1 cellular context compared by ENCODE assay signal in the genomic region with DNA sequence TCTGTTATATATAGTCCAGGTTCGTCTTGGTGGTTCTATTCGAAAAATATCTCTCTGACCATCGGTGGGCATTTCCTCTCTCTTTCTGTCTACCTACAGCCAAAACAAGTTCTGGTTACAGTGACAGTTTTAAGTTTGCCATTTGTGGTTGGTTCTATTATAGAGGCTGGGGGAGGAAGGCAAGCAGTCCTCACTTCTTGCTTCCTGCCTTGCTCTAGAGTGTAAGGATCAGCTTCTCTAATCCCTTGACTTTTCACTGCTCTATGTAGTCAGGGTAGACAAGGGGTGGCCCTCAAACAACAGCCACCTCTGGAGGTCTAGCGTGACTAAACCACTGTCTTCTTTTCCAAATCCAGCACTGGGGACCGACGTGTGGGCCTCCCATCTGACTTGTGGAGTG.
TF ChIP-seq lines count a peak whose summit lies in the region.

No MANE protein-coding gene starts in this region.

TF ChIP-seq in K562, 482 proteins besides CTCF, POLR2A, EP300 and RAD21 (continued from another document and continues in another):
- TF ChIP-seq ZBTB33 (CRISPR knock-in tag; IDR thresholded peaks at IDR 0.05) (no peak), HMGN3 (IDR thresholded peaks at IDR 0.05; ENCODE audit: borderline replicate concordance, extremely low read depth, insufficient read length, low read depth, low read length) (no peak), ZNF583 (CRISPR knock-in tag; IDR thresholded peaks at IDR 0.05) (no peak), ZNF263 (CRISPR knock-in tag; IDR thresholded peaks at IDR 0.05; ENCODE audit: borderline replicate concordance) (peak; percentile 55; the same call in 1 of the 2 replicates), ZNF586 (CRISPR knock-in tag; conservative IDR thresholded peaks at IDR 0.05) (no peak), GABPB2 (CRISPR knock-in tag; conservative IDR thresholded peaks at IDR 0.05) (no peak), ZNF699 (CRISPR knock-in tag; IDR thresholded peaks at IDR 0.05; ENCODE audit: insufficient replicate concordance) (no peak), PCBP1 (IDR thresholded peaks at IDR 0.05; ENCODE audit: low read depth, low read length, poor library complexity, severe bottlenecking) (no peak), TBL1XR1 (IDR thresholded peaks at IDR 0.05; ENCODE audit: low read length in 2 of 2) (no peak), SLC30A9 (CRISPR knock-in tag; IDR thresholded peaks at IDR 0.05) (no peak), MCM5 (IDR thresholded peaks at IDR 0.05; ENCODE audit: low read depth) (no peak), ZSCAN32 (CRISPR knock-in tag; IDR thresholded peaks at IDR 0.05) (no peak), ELF2 (CRISPR knock-in tag; IDR thresholded peaks at IDR 0.05) (no peak), ZNF707 (CRISPR knock-in tag; conservative IDR thresholded peaks at IDR 0.05) (no peak), SMAD2 (IDR thresholded peaks at IDR 0.05; ENCODE audit: low read depth, low read length) (no peak), NFRKB (IDR thresholded peaks at IDR 0.05; ENCODE audit: low read depth) (no peak), MITF (IDR thresholded peaks at IDR 0.05) (no peak), STAT5B (CRISPR knock-in tag; IDR thresholded peaks at IDR 0.05) (no peak), RBFOX2 (IDR thresholded peaks at IDR 0.05; ENCODE audit: low read depth, low read length) (no peak), ZNF282 (CRISPR knock-in tag; IDR thresholded peaks at IDR 0.05) (no peak), CCAR2 (IDR thresholded peaks at IDR 0.05; ENCODE audit: low read depth, low read length) (no peak), ZNF644 (tag; IDR thresholded peaks at IDR 0.05; ENCODE audit: low read depth) (no peak), ZFX (CRISPR knock-in tag; IDR thresholded peaks at IDR 0.05) (no peak), NFATC3 (IDR thresholded peaks at IDR 0.05) (no peak), RBM34 (IDR thresholded peaks at IDR 0.05; ENCODE audit: borderline replicate concordance, insufficient read depth, low read length) (no peak), TAL1 (IDR thresholded peaks at IDR 0.05) (no peak), MXI1 (IDR thresholded peaks at IDR 0.05; ENCODE audit: low read depth, low read length) (no peak), ZNF24 (IDR thresholded peaks at IDR 0.05) (no peak), ZFP30 (CRISPR knock-in tag; IDR thresholded peaks at IDR 0.05; ENCODE audit: borderline replicate concordance) (no peak), ATF1 (CRISPR knock-in tag; IDR thresholded peaks at IDR 0.05) (no peak), ATF1 (tag; IDR thresholded peaks at IDR 0.05) (0 out of 2 replicates have a peak, but pooled peaks have one; percentile 15), FOS (IDR thresholded peaks at IDR 0.05; ENCODE audit: extremely low read depth, insufficient read length) (no peak), ZNF785 (CRISPR knock-in tag; IDR thresholded peaks at IDR 0.05) (no peak), FOXK1 (CRISPR knock-in tag; IDR thresholded peaks at IDR 0.05; ENCODE audit: borderline replicate concordance) (no peak), MBD2 (IDR thresholded peaks at IDR 0.05; ENCODE audit: borderline replicate concordance, low read depth) (no peak; the same call in 1 of the 2 replicates), MCM7 (IDR thresholded peaks at IDR 0.05) (no peak), ZNF449 (CRISPR knock-in tag; IDR thresholded peaks at IDR 0.05) (no peak), MAZ (CRISPR knock-in tag; conservative IDR thresholded peaks at IDR 0.05 in 1 of 2, IDR thresholded peaks at IDR 0.05 in 1 of 2) (peak; percentile 24 to 73; a peak in 1 of 4 replicates), ZNF740 (CRISPR knock-in tag; IDR thresholded peaks at IDR 0.05) (no peak), ZNF740 (tag; IDR thresholded peaks at IDR 0.05) (no peak), ETV1 (tag; conservative IDR thresholded peaks at IDR 0.05; ENCODE audit: low read depth) (peak; percentile 52), SRSF1 (IDR thresholded peaks at IDR 0.05; ENCODE audit: low read depth, low read length) (no peak)
- TF ChIP-seq, protein P1, sequence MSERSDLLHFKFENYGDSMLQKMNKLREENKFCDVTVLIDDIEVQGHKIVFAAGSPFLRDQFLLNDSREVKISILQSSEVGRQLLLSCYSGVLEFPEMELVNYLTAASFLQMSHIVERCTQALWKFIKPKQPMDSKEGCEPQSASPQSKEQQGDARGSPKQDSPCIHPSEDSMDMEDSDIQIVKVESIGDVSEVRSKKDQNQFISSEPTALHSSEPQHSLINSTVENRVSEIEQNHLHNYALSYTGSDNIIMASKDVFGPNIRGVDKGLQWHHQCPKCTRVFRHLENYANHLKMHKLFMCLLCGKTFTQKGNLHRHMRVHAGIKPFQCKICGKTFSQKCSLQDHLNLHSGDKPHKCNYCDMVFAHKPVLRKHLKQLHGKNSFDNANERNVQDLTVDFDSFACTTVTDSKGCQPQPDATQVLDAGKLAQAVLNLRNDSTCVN (CRISPR knock-in tag; IDR thresholded peaks at IDR 0.05), result no peak
- TF ChIP-seq, protein P2, sequence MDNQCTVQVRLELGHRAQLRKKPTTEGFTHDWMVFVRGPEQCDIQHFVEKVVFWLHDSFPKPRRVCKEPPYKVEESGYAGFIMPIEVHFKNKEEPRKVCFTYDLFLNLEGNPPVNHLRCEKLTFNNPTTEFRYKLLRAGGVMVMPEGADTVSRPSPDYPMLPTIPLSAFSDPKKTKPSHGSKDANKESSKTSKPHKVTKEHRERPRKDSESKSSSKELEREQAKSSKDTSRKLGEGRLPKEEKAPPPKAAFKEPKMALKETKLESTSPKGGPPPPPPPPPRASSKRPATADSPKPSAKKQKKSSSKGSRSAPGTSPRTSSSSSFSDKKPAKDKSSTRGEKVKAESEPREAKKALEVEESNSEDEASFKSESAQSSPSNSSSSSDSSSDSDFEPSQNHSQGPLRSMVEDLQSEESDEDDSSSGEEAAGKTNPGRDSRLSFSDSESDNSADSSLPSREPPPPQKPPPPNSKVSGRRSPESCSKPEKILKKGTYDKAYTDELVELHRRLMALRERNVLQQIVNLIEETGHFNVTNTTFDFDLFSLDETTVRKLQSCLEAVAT (IDR thresholded peaks at IDR 0.05), result 0 out of 4 replicates have a peak, but pooled peaks of 1 of the 2 experiments have one; percentile 44
- TF ChIP-seq, protein P3, sequence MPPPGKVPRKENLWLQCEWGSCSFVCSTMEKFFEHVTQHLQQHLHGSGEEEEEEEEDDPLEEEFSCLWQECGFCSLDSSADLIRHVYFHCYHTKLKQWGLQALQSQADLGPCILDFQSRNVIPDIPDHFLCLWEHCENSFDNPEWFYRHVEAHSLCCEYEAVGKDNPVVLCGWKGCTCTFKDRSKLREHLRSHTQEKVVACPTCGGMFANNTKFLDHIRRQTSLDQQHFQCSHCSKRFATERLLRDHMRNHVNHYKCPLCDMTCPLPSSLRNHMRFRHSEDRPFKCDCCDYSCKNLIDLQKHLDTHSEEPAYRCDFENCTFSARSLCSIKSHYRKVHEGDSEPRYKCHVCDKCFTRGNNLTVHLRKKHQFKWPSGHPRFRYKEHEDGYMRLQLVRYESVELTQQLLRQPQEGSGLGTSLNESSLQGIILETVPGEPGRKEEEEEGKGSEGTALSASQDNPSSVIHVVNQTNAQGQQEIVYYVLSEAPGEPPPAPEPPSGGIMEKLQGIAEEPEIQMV (tag; conservative IDR thresholded peaks at IDR 0.05; ENCODE audit: low read depth), result no peak
- TF ChIP-seq, protein P4, sequence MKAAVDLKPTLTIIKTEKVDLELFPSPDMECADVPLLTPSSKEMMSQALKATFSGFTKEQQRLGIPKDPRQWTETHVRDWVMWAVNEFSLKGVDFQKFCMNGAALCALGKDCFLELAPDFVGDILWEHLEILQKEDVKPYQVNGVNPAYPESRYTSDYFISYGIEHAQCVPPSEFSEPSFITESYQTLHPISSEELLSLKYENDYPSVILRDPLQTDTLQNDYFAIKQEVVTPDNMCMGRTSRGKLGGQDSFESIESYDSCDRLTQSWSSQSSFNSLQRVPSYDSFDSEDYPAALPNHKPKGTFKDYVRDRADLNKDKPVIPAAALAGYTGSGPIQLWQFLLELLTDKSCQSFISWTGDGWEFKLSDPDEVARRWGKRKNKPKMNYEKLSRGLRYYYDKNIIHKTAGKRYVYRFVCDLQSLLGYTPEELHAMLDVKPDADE (conservative IDR thresholded peaks at IDR 0.05; ENCODE audit: control insufficient read depth, low read depth, low read length), result no peak
- TF ChIP-seq, protein P5, sequence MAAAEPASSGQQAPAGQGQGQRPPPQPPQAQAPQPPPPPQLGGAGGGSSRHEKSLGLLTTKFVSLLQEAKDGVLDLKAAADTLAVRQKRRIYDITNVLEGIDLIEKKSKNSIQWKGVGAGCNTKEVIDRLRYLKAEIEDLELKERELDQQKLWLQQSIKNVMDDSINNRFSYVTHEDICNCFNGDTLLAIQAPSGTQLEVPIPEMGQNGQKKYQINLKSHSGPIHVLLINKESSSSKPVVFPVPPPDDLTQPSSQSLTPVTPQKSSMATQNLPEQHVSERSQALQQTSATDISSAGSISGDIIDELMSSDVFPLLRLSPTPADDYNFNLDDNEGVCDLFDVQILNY (CRISPR knock-in tag; IDR thresholded peaks at IDR 0.05), result no peak
- TF ChIP-seq, protein P6, sequence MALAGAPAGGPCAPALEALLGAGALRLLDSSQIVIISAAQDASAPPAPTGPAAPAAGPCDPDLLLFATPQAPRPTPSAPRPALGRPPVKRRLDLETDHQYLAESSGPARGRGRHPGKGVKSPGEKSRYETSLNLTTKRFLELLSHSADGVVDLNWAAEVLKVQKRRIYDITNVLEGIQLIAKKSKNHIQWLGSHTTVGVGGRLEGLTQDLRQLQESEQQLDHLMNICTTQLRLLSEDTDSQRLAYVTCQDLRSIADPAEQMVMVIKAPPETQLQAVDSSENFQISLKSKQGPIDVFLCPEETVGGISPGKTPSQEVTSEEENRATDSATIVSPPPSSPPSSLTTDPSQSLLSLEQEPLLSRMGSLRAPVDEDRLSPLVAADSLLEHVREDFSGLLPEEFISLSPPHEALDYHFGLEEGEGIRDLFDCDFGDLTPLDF (CRISPR knock-in tag; IDR thresholded peaks at IDR 0.05), result no peak
- TF ChIP-seq, protein P7, sequence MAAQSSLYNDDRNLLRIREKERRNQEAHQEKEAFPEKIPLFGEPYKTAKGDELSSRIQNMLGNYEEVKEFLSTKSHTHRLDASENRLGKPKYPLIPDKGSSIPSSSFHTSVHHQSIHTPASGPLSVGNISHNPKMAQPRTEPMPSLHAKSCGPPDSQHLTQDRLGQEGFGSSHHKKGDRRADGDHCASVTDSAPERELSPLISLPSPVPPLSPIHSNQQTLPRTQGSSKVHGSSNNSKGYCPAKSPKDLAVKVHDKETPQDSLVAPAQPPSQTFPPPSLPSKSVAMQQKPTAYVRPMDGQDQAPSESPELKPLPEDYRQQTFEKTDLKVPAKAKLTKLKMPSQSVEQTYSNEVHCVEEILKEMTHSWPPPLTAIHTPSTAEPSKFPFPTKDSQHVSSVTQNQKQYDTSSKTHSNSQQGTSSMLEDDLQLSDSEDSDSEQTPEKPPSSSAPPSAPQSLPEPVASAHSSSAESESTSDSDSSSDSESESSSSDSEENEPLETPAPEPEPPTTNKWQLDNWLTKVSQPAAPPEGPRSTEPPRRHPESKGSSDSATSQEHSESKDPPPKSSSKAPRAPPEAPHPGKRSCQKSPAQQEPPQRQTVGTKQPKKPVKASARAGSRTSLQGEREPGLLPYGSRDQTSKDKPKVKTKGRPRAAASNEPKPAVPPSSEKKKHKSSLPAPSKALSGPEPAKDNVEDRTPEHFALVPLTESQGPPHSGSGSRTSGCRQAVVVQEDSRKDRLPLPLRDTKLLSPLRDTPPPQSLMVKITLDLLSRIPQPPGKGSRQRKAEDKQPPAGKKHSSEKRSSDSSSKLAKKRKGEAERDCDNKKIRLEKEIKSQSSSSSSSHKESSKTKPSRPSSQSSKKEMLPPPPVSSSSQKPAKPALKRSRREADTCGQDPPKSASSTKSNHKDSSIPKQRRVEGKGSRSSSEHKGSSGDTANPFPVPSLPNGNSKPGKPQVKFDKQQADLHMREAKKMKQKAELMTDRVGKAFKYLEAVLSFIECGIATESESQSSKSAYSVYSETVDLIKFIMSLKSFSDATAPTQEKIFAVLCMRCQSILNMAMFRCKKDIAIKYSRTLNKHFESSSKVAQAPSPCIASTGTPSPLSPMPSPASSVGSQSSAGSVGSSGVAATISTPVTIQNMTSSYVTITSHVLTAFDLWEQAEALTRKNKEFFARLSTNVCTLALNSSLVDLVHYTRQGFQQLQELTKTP (IDR thresholded peaks at IDR 0.05; ENCODE audit: low read depth in 1 of 2, partially characterized antibody in 2 of 2), result no peak
